In the genomic region with DNA sequence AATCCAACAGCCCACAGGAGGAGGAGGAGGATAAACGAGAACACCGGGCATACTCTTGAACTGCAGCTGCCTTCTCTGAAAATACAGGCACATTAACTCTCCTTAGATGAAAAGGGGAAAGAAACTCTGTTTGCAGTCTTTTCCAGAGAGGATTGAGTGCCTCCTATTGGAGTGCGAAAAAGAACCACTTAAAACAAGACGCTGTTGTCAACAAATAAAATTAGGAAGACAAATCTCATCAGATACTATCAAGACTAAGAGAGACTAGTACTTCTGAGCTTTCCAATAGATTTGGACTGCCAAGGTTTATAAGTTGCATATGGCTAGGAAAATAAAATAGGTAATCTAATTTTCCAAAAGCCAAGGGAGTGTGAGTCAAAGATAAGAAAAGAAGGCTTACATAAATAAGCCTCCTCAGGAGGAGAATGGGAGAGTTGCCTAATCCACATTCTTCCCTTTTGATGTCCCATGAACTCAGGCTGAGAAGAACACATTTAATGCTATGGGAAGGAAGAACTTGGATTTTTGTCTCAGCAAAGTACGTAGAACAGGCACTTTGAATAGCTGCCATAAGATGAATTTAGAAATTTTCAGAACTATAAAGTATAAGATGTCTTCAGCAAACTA, we compare ENCODE assay signal across 1 cellular context.
TF ChIP-seq lines count a peak whose summit lies in the region.

No MANE protein-coding gene starts in this region.

TF ChIP-seq in SK-N-SH, 30 proteins besides CTCF, POLR2A, EP300 and RAD21 (continued from another document):
- TF ChIP-seq POLR2AphosphoS5 (IDR thresholded peaks at IDR 0.05; ENCODE audit: low read depth, low read length): no peak
